ENCODE assay signal across 8 cellular contexts in the genomic region with DNA sequence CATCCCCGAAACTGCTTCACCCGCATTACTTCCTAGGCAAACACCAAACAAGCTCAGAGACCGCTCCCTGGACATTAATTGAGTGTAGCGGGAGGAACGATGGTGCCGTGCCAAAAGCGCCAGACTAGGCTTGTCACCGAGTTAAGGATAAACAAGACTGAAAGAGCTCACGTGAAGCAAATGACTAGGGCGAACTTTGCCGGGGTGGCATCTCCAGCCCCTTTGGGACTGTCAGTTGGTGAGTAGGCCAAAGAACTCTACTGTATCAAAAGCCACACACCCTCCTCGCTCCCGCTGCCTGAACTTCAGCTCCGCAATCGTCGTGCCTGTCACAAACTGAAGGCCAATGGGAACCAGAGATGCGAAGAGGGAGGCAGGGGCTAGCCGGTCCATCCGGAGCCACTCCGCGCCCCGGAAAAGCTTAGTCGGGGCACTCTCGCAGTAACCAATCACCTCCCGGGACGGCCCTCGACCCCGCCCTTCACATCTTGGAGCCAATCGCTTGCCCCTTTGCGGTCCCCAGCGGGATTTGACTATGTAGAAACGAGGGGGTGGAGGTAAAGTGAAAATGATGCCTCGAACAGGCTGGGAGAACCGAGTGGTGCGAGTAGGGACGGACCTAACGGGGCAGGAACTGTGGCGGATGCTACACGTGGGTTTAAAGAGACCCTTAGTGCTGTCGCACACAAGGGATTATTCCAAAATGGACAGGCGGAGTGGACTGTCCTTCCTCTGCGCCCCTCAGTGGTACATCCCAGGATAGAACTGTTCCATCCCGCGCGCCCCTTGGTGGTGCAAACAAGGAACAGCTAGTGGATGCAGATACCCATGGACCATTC. TPM values are rescaled to one million over a fixed set of nuclear protein-coding genes. Genes with fewer than 3 reads are reported as not detected.
DNase-seq lines count a peak whose midpoint lies in the region; ATAC-seq and TF ChIP-seq lines count a peak whose summit lies in the region.

No MANE protein-coding gene starts in this region.

- 36% methylated on average over 32 of the region's 45 CpGs for WGBS in right lobe of liver (ENCODE audit: insufficient coverage, low coverage, low lambda C conversion rate, missing lambda C conversion rate)

- peak overlapping the region; percentile 43 to 80 (median 66) for H3K4me3 ChIP-seq in dorsolateral prefrontal cortex
- peak overlapping the region; percentile 38 to 64 (median 58) for H3K4me3 ChIP-seq in right lobe of liver

- H3K27me3 ChIP-seq in dorsolateral prefrontal cortex (peaks cover 0 to 64% (median 26%) of the 10 kb centered on the region in 45 donors), right lobe of liver (no peaks in the 10 kb centered on the region)

- TF ChIP-seq POLR2A in right lobe of liver (IDR thresholded peaks at IDR 0.05), result peak; percentile 27

- no peaks in the 10 kb centered on the region for H3K36me3 ChIP-seq in right lobe of liver

- H3K27ac ChIP-seq in dorsolateral prefrontal cortex (peak overlapping the region; percentile 61 to 98 (median 92)), right lobe of liver (peak overlapping the region; percentile 47 to 85 (median 61))

- DNase-seq in CD1c-positive myeloid dendritic cell (ENCODE audit: extremely low spot score) (peak; percentile 93), NCI-H748 treated with DMSO at 0.1 percent for 48 hours (lab: John Stamatoyannopoulos, UW) (peak; percentile 83), dorsolateral prefrontal cortex (peak; percentile 80 to 94 (median 92)), right lobe of liver (peak; percentile 92 to 94 (median 93))
- DNase-seq in activated CD4-positive, alpha-beta T cell treated with anti-CD3 and anti-CD28 coated beads, Interleukin-2, amount 50 U/mL, for 48 hours, result peak; percentile 88 to 91
- peak; percentile 81 to 92 for DNase-seq in stimulated activated CD4-positive, alpha-beta T cell treated with anti-CD3 and anti-CD28 coated beads, Interleukin-4, amount 100 ng/mL, for 4 hours

- intact Hi-C loops in dorsolateral prefrontal cortex (cut with DNase I) (loop anchor here in 1 of 2 donors (5.0 kb wide), 1 partner anchor 52 kb away; the partner anchor contains the start of gene GPR173), right lobe of liver (cut with DNase I) (no loop called here)

- no peaks in the 10 kb centered on the region for H3K9me3 ChIP-seq in right lobe of liver

- H3K4me1 ChIP-seq in right lobe of liver, result no peaks in the 10 kb centered on the region

- TF ChIP-seq CTCF in dorsolateral prefrontal cortex (IDR thresholded peaks at IDR 0.05 in 54 of 56, conservative IDR thresholded peaks at IDR 0.05 in 2 of 56; ENCODE audit: low read depth in 1 of 56, partially characterized antibody in 56 of 56), result peak in 54 of 56 donors; percentile 29 to 85 (median 71)
- TF ChIP-seq CTCF in right lobe of liver (IDR thresholded peaks at IDR 0.05), result peak; percentile 51 to 65 (median 54)

- ATAC-seq in GM19395 (IDR thresholded peaks at IDR 0.05; ENCODE audit: unreplicated experiment) (peak; percentile 98), HG03565 (IDR thresholded peaks at IDR 0.05; ENCODE audit: unreplicated experiment) (peak; percentile 96), right lobe of liver (peak; percentile 97 to 98 (median 98))

RNA-seq across cellular contexts. Expression of gene FAM156A, which starts 37.0 kb away (rescaled TPM):
- total RNA-seq in dorsolateral prefrontal cortex (10 to 100 TPM; 27.0 to 71.1 (median 44.1) TPM), right lobe of liver (1 to 10 TPM; 4.5 to 9.7 (median 6.7) TPM)

RNA-seq across cellular contexts. Expression of gene GPR173, which starts 53.2 kb away (rescaled TPM):
- total RNA-seq in dorsolateral prefrontal cortex (10 to 100 TPM; 13.8 to 28.3 (median 20.2) TPM), right lobe of liver (under 1 TPM in 3 of 6 experiments, not detected in 3; 0.13 to 0.51 (median 0.23) TPM)

Comparison
In these comparisons a context has a peak if more than half of its experiments do, and no peak if none do; other contexts are left out.
1. Peak in every context shown above with its lines: DNase-seq, ATAC-seq, H3K4me3 ChIP-seq and H3K27ac ChIP-seq.
2. RNA of gene GPR173, which starts 53.2 kb away (total RNA-seq): 13.8 to 28.3 TPM in dorsolateral prefrontal cortex; 0.13 to 0.51 TPM in right lobe of liver; every median in the first group is over 4 times any median in the second.